Comparison of ENCODE assay signal across 1 cellular context in the genomic region with DNA sequence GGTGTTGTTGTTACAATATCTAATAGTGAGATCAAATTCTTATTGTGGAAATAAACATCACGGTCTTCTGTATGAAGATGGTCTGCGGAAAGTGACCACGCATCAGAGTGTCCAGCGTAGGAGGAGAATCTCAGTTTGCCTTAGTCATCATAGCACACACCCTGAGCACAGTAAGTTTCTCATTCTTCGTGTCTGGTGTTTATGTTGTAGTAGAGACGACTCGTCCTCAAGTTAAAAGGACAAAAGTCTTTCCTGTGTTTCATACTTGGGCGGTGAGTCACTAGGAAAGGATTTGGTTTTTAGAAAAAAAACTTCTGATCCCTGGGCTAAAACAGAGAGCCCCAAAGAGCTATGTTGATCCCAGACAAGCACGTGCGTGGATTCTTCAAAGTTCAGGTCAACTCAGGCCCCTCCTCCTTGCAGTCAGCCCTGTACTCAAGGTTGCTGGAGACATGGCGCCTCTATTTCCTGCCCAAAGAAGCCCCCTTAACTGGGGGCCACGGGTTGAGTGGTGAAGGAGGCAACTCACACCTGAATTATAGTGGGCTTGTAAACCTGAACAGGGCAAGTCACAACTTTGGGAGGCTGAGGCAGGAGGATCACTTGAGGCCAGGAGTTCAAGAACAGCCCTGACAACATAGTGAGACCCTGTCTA.
TF ChIP-seq lines count a peak whose summit lies in the region.

No MANE protein-coding gene starts in this region.

TF ChIP-seq in HepG2, 621 proteins besides CTCF, POLR2A, EP300 and RAD21 (continued from another document and continues in another):
- peak; percentile 75; the same call in 1 of the 2 replicates for TF ChIP-seq ZSCAN29 (CRISPR knock-in tag; conservative IDR thresholded peaks at IDR 0.05)
- TF ChIP-seq RARA (CRISPR knock-in tag; IDR thresholded peaks at IDR 0.05): peak; percentile 96
- no peak for TF ChIP-seq SOX6 (IDR thresholded peaks at IDR 0.05)
- TF ChIP-seq SOX6 (CRISPR knock-in tag; IDR thresholded peaks at IDR 0.05): peak; percentile 96
- TF ChIP-seq FOXA3 (CRISPR knock-in tag; IDR thresholded peaks at IDR 0.05): peak; percentile 89
- TF ChIP-seq FOXA1 (IDR thresholded peaks at IDR 0.05): no peak
- TF ChIP-seq FOXA1 (CRISPR knock-in tag; IDR thresholded peaks at IDR 0.05): peak; percentile 75
- TF ChIP-seq ARID2 (CRISPR knock-in tag; IDR thresholded peaks at IDR 0.05; ENCODE audit: borderline replicate concordance): peak; percentile 61; the same call in 1 of the 2 replicates
- peak; percentile 86 for TF ChIP-seq HMG20A (CRISPR knock-in tag; IDR thresholded peaks at IDR 0.05; ENCODE audit: borderline replicate concordance)
- peak; percentile 50; the same call in 1 of the 2 replicates for TF ChIP-seq NR2F2 (IDR thresholded peaks at IDR 0.05; ENCODE audit: borderline replicate concordance, low read depth)
- no peak for TF ChIP-seq HOXA5 (CRISPR knock-in tag; IDR thresholded peaks at IDR 0.05)
- TF ChIP-seq, protein P1, sequence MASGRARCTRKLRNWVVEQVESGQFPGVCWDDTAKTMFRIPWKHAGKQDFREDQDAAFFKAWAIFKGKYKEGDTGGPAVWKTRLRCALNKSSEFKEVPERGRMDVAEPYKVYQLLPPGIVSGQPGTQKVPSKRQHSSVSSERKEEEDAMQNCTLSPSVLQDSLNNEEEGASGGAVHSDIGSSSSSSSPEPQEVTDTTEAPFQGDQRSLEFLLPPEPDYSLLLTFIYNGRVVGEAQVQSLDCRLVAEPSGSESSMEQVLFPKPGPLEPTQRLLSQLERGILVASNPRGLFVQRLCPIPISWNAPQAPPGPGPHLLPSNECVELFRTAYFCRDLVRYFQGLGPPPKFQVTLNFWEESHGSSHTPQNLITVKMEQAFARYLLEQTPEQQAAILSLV (CRISPR knock-in tag; IDR thresholded peaks at IDR 0.05; ENCODE audit: borderline replicate concordance): no peak; the same call in none of the 2 replicates
- TF ChIP-seq ZFY (CRISPR knock-in tag; IDR thresholded peaks at IDR 0.05): 0 out of 2 replicates have a peak, but pooled peaks have one; percentile 18
- TF ChIP-seq DPF2 (CRISPR knock-in tag; IDR thresholded peaks at IDR 0.05; ENCODE audit: borderline replicate concordance, low read depth): peak; percentile 80
- peak; percentile 89; the same call in 1 of the 2 replicates for TF ChIP-seq ZNF337 (CRISPR knock-in tag; IDR thresholded peaks at IDR 0.05; ENCODE audit: borderline replicate concordance, low read depth)
- TF ChIP-seq SP5 (CRISPR knock-in tag; IDR thresholded peaks at IDR 0.05; ENCODE audit: borderline replicate concordance, low read depth): peak; percentile 91
- peak; percentile 77 for TF ChIP-seq TARDBP (CRISPR knock-in tag; IDR thresholded peaks at IDR 0.05)
- 0 out of 2 replicates have a peak, but pooled peaks have one; percentile 39 for TF ChIP-seq FOXP1 (IDR thresholded peaks at IDR 0.05)
- TF ChIP-seq FOXP1 (CRISPR knock-in tag; IDR thresholded peaks at IDR 0.05): peak; percentile 85
- TF ChIP-seq, protein P2, sequence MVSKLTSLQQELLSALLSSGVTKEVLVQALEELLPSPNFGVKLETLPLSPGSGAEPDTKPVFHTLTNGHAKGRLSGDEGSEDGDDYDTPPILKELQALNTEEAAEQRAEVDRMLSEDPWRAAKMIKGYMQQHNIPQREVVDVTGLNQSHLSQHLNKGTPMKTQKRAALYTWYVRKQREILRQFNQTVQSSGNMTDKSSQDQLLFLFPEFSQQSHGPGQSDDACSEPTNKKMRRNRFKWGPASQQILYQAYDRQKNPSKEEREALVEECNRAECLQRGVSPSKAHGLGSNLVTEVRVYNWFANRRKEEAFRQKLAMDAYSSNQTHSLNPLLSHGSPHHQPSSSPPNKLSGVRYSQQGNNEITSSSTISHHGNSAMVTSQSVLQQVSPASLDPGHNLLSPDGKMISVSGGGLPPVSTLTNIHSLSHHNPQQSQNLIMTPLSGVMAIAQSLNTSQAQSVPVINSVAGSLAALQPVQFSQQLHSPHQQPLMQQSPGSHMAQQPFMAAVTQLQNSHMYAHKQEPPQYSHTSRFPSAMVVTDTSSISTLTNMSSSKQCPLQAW (CRISPR knock-in tag; IDR thresholded peaks at IDR 0.05): peak; percentile 59; the same call in 1 of the 2 replicates
- no peak for TF ChIP-seq ZNF446 (CRISPR knock-in tag; IDR thresholded peaks at IDR 0.05)
- no peak for TF ChIP-seq SIN3B (IDR thresholded peaks at IDR 0.05; ENCODE audit: low read length)
- no peak for TF ChIP-seq ZBTB7A (CRISPR knock-in tag; IDR thresholded peaks at IDR 0.05)
- peak; percentile 79 for TF ChIP-seq REPIN1 (CRISPR knock-in tag; IDR thresholded peaks at IDR 0.05; ENCODE audit: borderline replicate concordance, low read depth)
- TF ChIP-seq FOXO1 (CRISPR knock-in tag; IDR thresholded peaks at IDR 0.05): peak; percentile 86
- peak; percentile 77; the same call in 1 of the 2 replicates for TF ChIP-seq ZNF292 (CRISPR knock-in tag; IDR thresholded peaks at IDR 0.05; ENCODE audit: borderline replicate concordance, low read depth)
- TF ChIP-seq, protein P3, sequence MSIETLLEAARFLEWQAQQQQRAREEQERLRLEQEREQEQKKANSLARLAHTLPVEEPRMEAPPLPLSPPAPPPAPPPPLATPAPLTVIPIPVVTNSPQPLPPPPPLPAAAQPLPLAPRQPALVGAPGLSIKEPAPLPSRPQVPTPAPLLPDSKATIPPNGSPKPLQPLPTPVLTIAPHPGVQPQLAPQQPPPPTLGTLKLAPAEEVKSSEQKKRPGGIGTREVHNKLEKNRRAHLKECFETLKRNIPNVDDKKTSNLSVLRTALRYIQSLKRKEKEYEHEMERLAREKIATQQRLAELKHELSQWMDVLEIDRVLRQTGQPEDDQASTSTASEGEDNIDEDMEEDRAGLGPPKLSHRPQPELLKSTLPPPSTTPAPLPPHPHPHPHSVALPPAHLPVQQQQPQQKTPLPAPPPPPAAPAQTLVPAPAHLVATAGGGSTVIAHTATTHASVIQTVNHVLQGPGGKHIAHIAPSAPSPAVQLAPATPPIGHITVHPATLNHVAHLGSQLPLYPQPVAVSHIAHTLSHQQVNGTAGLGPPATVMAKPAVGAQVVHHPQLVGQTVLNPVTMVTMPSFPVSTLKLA (IDR thresholded peaks at IDR 0.05): peak; percentile 78
- peak; percentile 91 for TF ChIP-seq SOX5 (CRISPR knock-in tag; IDR thresholded peaks at IDR 0.05; ENCODE audit: borderline replicate concordance)
- TF ChIP-seq KLF16 (CRISPR knock-in tag; IDR thresholded peaks at IDR 0.05): peak in 1 of 2 experiments; percentile 89; a peak in 2 of 4 replicates
- TF ChIP-seq, protein P4, sequence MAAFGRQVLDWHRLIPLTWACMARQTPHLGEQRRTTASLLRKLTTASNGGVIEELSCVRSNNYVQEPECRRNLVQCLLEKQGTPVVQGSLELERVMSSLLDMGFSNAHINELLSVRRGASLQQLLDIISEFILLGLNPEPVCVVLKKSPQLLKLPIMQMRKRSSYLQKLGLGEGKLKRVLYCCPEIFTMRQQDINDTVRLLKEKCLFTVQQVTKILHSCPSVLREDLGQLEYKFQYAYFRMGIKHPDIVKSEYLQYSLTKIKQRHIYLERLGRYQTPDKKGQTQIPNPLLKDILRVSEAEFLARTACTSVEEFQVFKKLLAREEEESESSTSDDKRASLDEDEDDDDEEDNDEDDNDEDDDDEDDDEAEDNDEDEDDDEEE (CRISPR knock-in tag; IDR thresholded peaks at IDR 0.05): no peak
- TF ChIP-seq ZNF720 (CRISPR knock-in tag; IDR thresholded peaks at IDR 0.05): no peak
- TF ChIP-seq, protein P5, sequence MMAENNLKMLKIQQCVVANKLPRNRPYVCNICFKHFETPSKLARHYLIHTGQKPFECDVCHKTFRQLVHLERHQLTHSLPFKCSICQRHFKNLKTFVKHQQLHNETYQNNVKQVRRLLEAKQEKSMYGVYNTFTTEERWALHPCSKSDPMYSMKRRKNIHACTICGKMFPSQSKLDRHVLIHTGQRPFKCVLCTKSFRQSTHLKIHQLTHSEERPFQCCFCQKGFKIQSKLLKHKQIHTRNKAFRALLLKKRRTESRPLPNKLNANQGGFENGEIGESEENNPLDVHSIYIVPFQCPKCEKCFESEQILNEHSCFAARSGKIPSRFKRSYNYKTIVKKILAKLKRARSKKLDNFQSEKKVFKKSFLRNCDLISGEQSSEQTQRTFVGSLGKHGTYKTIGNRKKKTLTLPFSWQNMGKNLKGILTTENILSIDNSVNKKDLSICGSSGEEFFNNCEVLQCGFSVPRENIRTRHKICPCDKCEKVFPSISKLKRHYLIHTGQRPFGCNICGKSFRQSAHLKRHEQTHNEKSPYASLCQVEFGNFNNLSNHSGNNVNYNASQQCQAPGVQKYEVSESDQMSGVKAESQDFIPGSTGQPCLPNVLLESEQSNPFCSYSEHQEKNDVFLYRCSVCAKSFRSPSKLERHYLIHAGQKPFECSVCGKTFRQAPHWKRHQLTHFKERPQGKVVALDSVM (CRISPR knock-in tag; IDR thresholded peaks at IDR 0.05): peak; percentile 98
- no peak for TF ChIP-seq ZFP62 (CRISPR knock-in tag; IDR thresholded peaks at IDR 0.05)
- peak; percentile 98 for TF ChIP-seq FOSL1 (CRISPR knock-in tag; IDR thresholded peaks at IDR 0.05; ENCODE audit: borderline replicate concordance)
- peak; percentile 57; the same call in 1 of the 3 replicates for TF ChIP-seq MXI1 (IDR thresholded peaks at IDR 0.05; ENCODE audit: borderline replicate concordance, low read depth, low read length)
- peak; percentile 83 for TF ChIP-seq TBX2 (CRISPR knock-in tag; IDR thresholded peaks at IDR 0.05; ENCODE audit: borderline replicate concordance)
- TF ChIP-seq, protein P6, sequence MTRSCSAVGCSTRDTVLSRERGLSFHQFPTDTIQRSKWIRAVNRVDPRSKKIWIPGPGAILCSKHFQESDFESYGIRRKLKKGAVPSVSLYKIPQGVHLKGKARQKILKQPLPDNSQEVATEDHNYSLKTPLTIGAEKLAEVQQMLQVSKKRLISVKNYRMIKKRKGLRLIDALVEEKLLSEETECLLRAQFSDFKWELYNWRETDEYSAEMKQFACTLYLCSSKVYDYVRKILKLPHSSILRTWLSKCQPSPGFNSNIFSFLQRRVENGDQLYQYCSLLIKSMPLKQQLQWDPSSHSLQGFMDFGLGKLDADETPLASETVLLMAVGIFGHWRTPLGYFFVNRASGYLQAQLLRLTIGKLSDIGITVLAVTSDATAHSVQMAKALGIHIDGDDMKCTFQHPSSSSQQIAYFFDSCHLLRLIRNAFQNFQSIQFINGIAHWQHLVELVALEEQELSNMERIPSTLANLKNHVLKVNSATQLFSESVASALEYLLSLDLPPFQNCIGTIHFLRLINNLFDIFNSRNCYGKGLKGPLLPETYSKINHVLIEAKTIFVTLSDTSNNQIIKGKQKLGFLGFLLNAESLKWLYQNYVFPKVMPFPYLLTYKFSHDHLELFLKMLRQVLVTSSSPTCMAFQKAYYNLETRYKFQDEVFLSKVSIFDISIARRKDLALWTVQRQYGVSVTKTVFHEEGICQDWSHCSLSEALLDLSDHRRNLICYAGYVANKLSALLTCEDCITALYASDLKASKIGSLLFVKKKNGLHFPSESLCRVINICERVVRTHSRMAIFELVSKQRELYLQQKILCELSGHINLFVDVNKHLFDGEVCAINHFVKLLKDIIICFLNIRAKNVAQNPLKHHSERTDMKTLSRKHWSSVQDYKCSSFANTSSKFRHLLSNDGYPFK (CRISPR knock-in tag; IDR thresholded peaks at IDR 0.05; ENCODE audit: borderline replicate concordance): peak; percentile 6; the same call in 1 of the 2 replicates
- peak; percentile 92 for TF ChIP-seq FOXK1 (CRISPR knock-in tag; IDR thresholded peaks at IDR 0.05; ENCODE audit: borderline replicate concordance, low read depth)
- TF ChIP-seq TMF1 (CRISPR knock-in tag; IDR thresholded peaks at IDR 0.05; ENCODE audit: low read depth): no peak
- peak; percentile 65; the same call in 1 of the 2 replicates for TF ChIP-seq HNF4G (IDR thresholded peaks at IDR 0.05; ENCODE audit: borderline replicate concordance, low read depth, low read length)
- TF ChIP-seq HNF4G (CRISPR knock-in tag; IDR thresholded peaks at IDR 0.05; ENCODE audit: borderline replicate concordance, low read depth): 0 out of 2 replicates have a peak, but pooled peaks have one; percentile 68
- peak; percentile 95 for TF ChIP-seq PITX1 (CRISPR knock-in tag; IDR thresholded peaks at IDR 0.05)
- TF ChIP-seq ZBTB42 (CRISPR knock-in tag; IDR thresholded peaks at IDR 0.05): 0 out of 2 replicates have a peak, but pooled peaks have one; percentile 43
- peak; percentile 79; the same call in 1 of the 2 replicates for TF ChIP-seq ZNF878 (CRISPR knock-in tag; IDR thresholded peaks at IDR 0.05)
- TF ChIP-seq ZNF20 (CRISPR knock-in tag; IDR thresholded peaks at IDR 0.05): no peak
- 0 out of 2 replicates have a peak, but pooled peaks have one; percentile 48 for TF ChIP-seq KDM5A (IDR thresholded peaks at IDR 0.05; ENCODE audit: borderline replicate concordance, low read length)
- TF ChIP-seq, protein P7, sequence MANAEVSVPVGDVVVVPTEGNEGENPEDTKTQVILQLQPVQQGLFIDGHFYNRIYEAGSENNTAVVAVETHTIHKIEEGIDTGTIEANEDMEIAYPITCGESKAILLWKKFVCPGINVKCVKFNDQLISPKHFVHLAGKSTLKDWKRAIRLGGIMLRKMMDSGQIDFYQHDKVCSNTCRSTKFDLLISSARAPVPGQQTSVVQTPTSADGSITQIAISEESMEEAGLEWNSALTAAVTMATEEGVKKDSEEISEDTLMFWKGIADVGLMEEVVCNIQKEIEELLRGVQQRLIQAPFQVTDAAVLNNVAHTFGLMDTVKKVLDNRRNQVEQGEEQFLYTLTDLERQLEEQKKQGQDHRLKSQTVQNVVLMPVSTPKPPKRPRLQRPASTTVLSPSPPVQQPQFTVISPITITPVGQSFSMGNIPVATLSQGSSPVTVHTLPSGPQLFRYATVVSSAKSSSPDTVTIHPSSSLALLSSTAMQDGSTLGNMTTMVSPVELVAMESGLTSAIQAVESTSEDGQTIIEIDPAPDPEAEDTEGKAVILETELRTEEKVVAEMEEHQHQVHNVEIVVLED (CRISPR knock-in tag; IDR thresholded peaks at IDR 0.05; ENCODE audit: borderline replicate concordance): 0 out of 2 replicates have a peak, but pooled peaks have one; percentile 53
- peak; percentile 68; the same call in 1 of the 2 replicates for TF ChIP-seq CCDC6 (CRISPR knock-in tag; IDR thresholded peaks at IDR 0.05)
- no peak for TF ChIP-seq HOXD1 (CRISPR knock-in tag; IDR thresholded peaks at IDR 0.05)
- TF ChIP-seq KMT2A (CRISPR knock-in tag; IDR thresholded peaks at IDR 0.05): peak; percentile 74; the same call in 1 of the 2 replicates
- no peak for TF ChIP-seq ATF7 (IDR thresholded peaks at IDR 0.05)
- TF ChIP-seq ATF7 (CRISPR knock-in tag; IDR thresholded peaks at IDR 0.05): peak; percentile 54; the same call in 1 of the 2 replicates
- TF ChIP-seq, protein P8, sequence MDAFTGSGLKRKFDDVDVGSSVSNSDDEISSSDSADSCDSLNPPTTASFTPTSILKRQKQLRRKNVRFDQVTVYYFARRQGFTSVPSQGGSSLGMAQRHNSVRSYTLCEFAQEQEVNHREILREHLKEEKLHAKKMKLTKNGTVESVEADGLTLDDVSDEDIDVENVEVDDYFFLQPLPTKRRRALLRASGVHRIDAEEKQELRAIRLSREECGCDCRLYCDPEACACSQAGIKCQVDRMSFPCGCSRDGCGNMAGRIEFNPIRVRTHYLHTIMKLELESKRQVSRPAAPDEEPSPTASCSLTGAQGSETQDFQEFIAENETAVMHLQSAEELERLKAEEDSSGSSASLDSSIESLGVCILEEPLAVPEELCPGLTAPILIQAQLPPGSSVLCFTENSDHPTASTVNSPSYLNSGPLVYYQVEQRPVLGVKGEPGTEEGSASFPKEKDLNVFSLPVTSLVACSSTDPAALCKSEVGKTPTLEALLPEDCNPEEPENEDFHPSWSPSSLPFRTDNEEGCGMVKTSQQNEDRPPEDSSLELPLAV (CRISPR knock-in tag; conservative IDR thresholded peaks at IDR 0.05; ENCODE audit: low read depth): no peak
- peak; percentile 75 for TF ChIP-seq YY1 (IDR thresholded peaks at IDR 0.05; ENCODE audit: insufficient read depth, insufficient replicate concordance, low read depth, low read length)
- TF ChIP-seq ZBTB21 (CRISPR knock-in tag; IDR thresholded peaks at IDR 0.05): peak; percentile 39; the same call in 1 of the 2 replicates
- TF ChIP-seq ZC3H13 (CRISPR knock-in tag; IDR thresholded peaks at IDR 0.05): no peak
